ENCODE assay signal across 9 cellular contexts in the genomic region with DNA sequence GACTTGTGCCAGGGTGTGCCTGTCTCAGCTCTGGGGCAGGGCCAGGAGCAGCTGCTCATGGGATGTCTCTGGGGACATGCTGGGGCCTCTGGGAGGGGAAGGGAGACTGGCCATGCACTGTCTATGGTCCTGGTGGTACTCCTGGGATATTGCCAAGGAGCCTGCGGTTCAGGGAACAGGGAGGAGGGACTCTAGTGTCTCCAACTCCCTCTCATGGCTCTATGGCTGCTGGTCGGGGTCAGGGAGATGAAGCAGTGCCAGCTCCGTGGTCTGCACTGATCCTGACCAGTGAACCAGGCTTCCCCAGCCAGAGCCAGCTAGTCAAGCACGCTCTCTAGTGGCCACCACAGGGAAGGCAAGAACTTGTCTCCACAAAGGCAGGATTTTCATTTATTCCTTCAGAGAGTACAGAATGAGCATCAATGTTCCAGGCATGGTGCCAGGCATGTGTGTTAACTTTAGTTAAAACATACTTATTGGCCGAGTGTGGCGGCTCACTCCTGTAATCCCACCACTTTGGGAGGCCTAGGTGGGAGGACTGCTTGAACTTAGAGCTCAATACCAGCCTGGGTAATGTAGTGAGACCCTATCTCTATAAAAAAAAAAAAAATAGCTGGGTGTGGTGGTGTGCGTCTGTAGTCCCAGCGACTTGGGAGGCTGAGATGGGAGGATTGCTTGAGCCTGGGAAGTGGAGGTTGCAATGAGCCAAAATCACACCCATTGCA. TPM values are rescaled to one million over a fixed set of nuclear protein-coding genes. Genes with fewer than 3 reads are reported as not detected.
A peak's percentile ranks its signal among the peaks of the same experiment; 100 is the strongest.
DNase-seq lines count a peak whose midpoint lies in the region; ATAC-seq, FAIRE-seq and TF ChIP-seq lines count a peak whose summit lies in the region.
"Had no signal": no experiment of that assay in that cellular context is flagged by ENCODE, and none has a peak within 500 bp of the region (broad histone marks: within the 10 kb centered on the region; RNA-seq: fewer than 3 reads in every experiment).

No MANE protein-coding gene starts in this region.

- H3K27me3 ChIP-seq in gastroesophageal sphincter (peaks cover 5% of the 10 kb centered on the region), pancreas (no peaks in the 10 kb centered on the region)

- ATAC-seq in gastroesophageal sphincter: peak; percentile 72
- ATAC-seq in pancreas: peak; percentile 67 to 90 (median 85)
- ATAC-seq in HG03175 (IDR thresholded peaks at IDR 0.05; ENCODE audit: unreplicated experiment): no peak

- H3K9me3 ChIP-seq in gastroesophageal sphincter: no peaks in the 10 kb centered on the region
- no peaks in the 10 kb centered on the region for H3K9me3 ChIP-seq in pancreas

- H3K27ac ChIP-seq in gastroesophageal sphincter: peak overlapping the region in 2 of 4 donors; percentile 16 to 40
- H3K27ac ChIP-seq in pancreas: no peak overlapping the region

- TF ChIP-seq CTCF in gastroesophageal sphincter (IDR thresholded peaks at IDR 0.05) (peak; percentile 89 to 96 (median 94)), pancreas (IDR thresholded peaks at IDR 0.05) (peak; percentile 73 to 76 (median 74))

- intact Hi-C loops in pancreas (cut with DNase I): loop anchor here (2.0 to 10.0 kb wide), 2 partner anchors 49 to 143 kb away; no protein-coding TSS in a partner anchor

- TF ChIP-seq EP300 in gastroesophageal sphincter (IDR thresholded peaks at IDR 0.05): no peak

- in situ Hi-C loops in SK-MEL-5 (cut with HindIII; ENCODE audit: low pct_unique_long_range_greater_than_20kb, low sequenced_read_pairs): no loop called here

- H3K4me3 ChIP-seq in gastroesophageal sphincter: no peak overlapping the region
- H3K4me3 ChIP-seq in pancreas: no peak overlapping the region

- 4 to 5% methylated on average over 3 to 4 of the region's 8 CpGs for WGBS in gastroesophageal sphincter (ENCODE audit: low coverage in 1 of 2), 2 donors
- WGBS in pancreas, 2 donors: 4 to 5% methylated on average over 8 of the region's 8 CpGs

- peak; percentile 80 for DNase-seq in GM04504 (ENCODE audit: low read depth)
- DNase-seq in NCI-H1105 (lab: John Stamatoyannopoulos, UW): peak; percentile 69
- peak; percentile 88 for DNase-seq in SK-MEL-5 (ENCODE audit: low read depth, low spot score)
- peak; percentile 67 for DNase-seq in activated naive CD4-positive, alpha-beta T cell treated with Interleukin-2 at 50 U/mL for 16 hours
- DNase-seq in pancreas: peak; percentile 75 to 91 (median 86)
- DNase-seq in middle frontal gyrus (ENCODE audit: extremely low spot score, low spot score): no peak

- FAIRE-seq in pancreas (lab: Jason Lieb, UNC): no peak

- no peak for TF ChIP-seq POLR2A in gastroesophageal sphincter (IDR thresholded peaks at IDR 0.05)

- H3K4me1 ChIP-seq in gastroesophageal sphincter (peaks cover 0 to 25% (median 11%) of the 10 kb centered on the region in 3 donors), pancreas (peaks cover 11 to 18% (median 17%) of the 10 kb centered on the region in 3 donors)

- H3K36me3 ChIP-seq in gastroesophageal sphincter: no peaks in the 10 kb centered on the region
- no peaks in the 10 kb centered on the region for H3K36me3 ChIP-seq in pancreas

RNA-seq across cellular contexts. Expression of gene BEST1, which starts 2.5 kb away (rescaled TPM):
- total RNA-seq in SK-MEL-5 (2014; rRNA removed; shearing (Covaris generic)): 47.8 and 50.6 TPM in 2 replicates
- polyA plus RNA-seq in SK-MEL-5 (2015; cell fraction: cytosol; rRNA removed): 31.0 and 38.6 TPM in 2 replicates
- polyA plus RNA-seq in SK-MEL-5 (2015; cell fraction: nucleus; rRNA removed): 686 and 695 TPM in 2 replicates
- total RNA-seq in gastroesophageal sphincter (1 to 10 TPM; 3.0 to 4.0 (median 3.4) TPM), pancreas (1 to 10 TPM in 3 of 6 donors, under 1 TPM in 3; 0.43 to 2.4 (median 0.98) TPM)
- polyA plus RNA-seq in pancreas: 1 to 10 TPM; 1.2 to 1.7 TPM
- total RNA-seq: glomerular endothelial cell had no signal

RNA-seq across cellular contexts. Expression of gene FTH1, which starts 19.8 kb away (rescaled TPM):
- total RNA-seq in SK-MEL-5 (2014; rRNA removed; shearing (Covaris generic)): 1,001 and 1,103 TPM in 2 replicates
- 4,572 and 4,628 TPM in 2 replicates for polyA plus RNA-seq in SK-MEL-5 (2015; cell fraction: cytosol; rRNA removed)
- polyA plus RNA-seq in SK-MEL-5 (2015; cell fraction: nucleus; rRNA removed): 450 and 590 TPM in 2 replicates
- 1,000 to 10,000 TPM; 1,945 to 2,292 (median 2,070) TPM for total RNA-seq in gastroesophageal sphincter
- total RNA-seq in pancreas: 1,000 to 10,000 TPM; 1,217 to 1,772 (median 1,396) TPM
- polyA plus RNA-seq in pancreas: 1,000 to 10,000 TPM; 1,114 to 1,632 TPM

RNA-seq across cellular contexts. Expression of gene RAB3IL1, which starts 30.3 kb away (rescaled TPM):
- 6.1 and 6.8 TPM in 2 replicates for total RNA-seq in SK-MEL-5 (2014; rRNA removed; shearing (Covaris generic))
- 20.9 and 24.4 TPM in 2 replicates for polyA plus RNA-seq in SK-MEL-5 (2015; cell fraction: cytosol; rRNA removed)
- polyA plus RNA-seq in SK-MEL-5 (2015; cell fraction: nucleus; rRNA removed): 6.1 and 14.8 TPM in 2 replicates
- total RNA-seq in gastroesophageal sphincter (10 to 100 TPM; 11.5 to 22.1 (median 14.7) TPM), pancreas (1 to 10 TPM; 1.9 to 5.6 (median 2.6) TPM)
- polyA plus RNA-seq in pancreas: 1 to 10 TPM; 3.4 to 4.2 TPM

RNA-seq across cellular contexts. Expression of gene FADS3, which starts 56.3 kb away (rescaled TPM):
- total RNA-seq in SK-MEL-5 (2014; rRNA removed; shearing (Covaris generic)): 26.6 and 28.6 TPM in 2 replicates
- polyA plus RNA-seq in SK-MEL-5 (2015; cell fraction: cytosol; rRNA removed): 24.2 and 30.0 TPM in 2 replicates
- 256 and 262 TPM in 2 replicates for polyA plus RNA-seq in SK-MEL-5 (2015; cell fraction: nucleus; rRNA removed)
- 10 to 100 TPM; 41.6 to 81.6 (median 60.5) TPM for total RNA-seq in gastroesophageal sphincter
- total RNA-seq in pancreas: 10 to 100 TPM; 11.2 to 26.6 (median 16.7) TPM
- 10 to 100 TPM; 35.2 to 42.7 TPM for polyA plus RNA-seq in pancreas
